Comparison of ENCODE assay signal across 3 cellular contexts in the genomic region with DNA sequence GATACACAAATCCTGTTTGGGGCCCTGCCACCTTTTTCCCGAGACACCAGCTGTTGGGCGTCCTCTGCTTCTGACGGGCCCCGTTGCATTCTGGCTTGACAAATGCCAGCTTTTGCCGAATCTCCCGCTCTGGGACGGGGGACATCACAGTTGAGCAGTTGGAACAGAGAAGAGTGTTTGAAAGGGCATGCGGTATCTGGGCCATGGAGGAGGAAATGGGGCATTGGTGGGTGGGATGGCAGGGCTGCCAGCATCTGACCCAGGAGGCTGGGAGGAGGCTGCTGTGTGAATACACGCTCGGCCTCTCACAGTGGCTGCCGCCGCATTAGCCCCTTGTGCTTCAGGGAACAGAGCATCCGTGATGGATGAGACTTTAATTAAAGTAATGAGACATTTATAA.
TF ChIP-seq lines count a peak whose summit lies in the region.

No MANE protein-coding gene starts in this region.

TF ChIP-seq in SK-N-SH, 30 proteins besides CTCF, POLR2A, EP300 and RAD21:
- TF ChIP-seq NFIC (IDR thresholded peaks at IDR 0.05; ENCODE audit: borderline replicate concordance) (no peak), YY1 (IDR thresholded peaks at IDR 0.05; ENCODE audit: low read depth) (no peak), POLR2AphosphoS5 (IDR thresholded peaks at IDR 0.05; ENCODE audit: low read depth, low read length) (no peak), SIN3A (IDR thresholded peaks at IDR 0.05; ENCODE audit: borderline replicate concordance, low read depth, low read length) (no peak), TEAD4 (IDR thresholded peaks at IDR 0.05; ENCODE audit: borderline replicate concordance, insufficient read depth) (no peak), EZH2phosphoT487 (IDR thresholded peaks at IDR 0.05; ENCODE audit: borderline replicate concordance, low read depth) (no peak), MXI1 (IDR thresholded peaks at IDR 0.05; ENCODE audit: low read depth, low read length) (no peak), SMC3 (IDR thresholded peaks at IDR 0.05; ENCODE audit: low read depth, low read length) (no peak), PBX3 (IDR thresholded peaks at IDR 0.05) (no peak), CHD2 (IDR thresholded peaks at IDR 0.05; ENCODE audit: low read length, partially characterized antibody) (no peak), FOXJ3 (CRISPR knock-in tag; IDR thresholded peaks at IDR 0.05) (no peak), USF2 (IDR thresholded peaks at IDR 0.05; ENCODE audit: borderline replicate concordance, low read depth, low read length) (no peak), GABPA (IDR thresholded peaks at IDR 0.05; ENCODE audit: low read depth) (no peak), IRF3 (IDR thresholded peaks at IDR 0.05; ENCODE audit: low read depth, low read length) (no peak), MEF2A (IDR thresholded peaks at IDR 0.05; ENCODE audit: borderline replicate concordance, low read depth) (no peak), FOXM1 (IDR thresholded peaks at IDR 0.05; ENCODE audit: low read depth) (no peak)
- TF ChIP-seq, protein P1, sequence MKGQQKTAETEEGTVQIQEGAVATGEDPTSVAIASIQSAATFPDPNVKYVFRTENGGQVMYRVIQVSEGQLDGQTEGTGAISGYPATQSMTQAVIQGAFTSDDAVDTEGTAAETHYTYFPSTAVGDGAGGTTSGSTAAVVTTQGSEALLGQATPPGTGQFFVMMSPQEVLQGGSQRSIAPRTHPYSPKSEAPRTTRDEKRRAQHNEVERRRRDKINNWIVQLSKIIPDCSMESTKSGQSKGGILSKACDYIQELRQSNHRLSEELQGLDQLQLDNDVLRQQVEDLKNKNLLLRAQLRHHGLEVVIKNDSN (IDR thresholded peaks at IDR 0.05; ENCODE audit: borderline replicate concordance, low read depth) = no peak
- TF ChIP-seq, protein P2, sequence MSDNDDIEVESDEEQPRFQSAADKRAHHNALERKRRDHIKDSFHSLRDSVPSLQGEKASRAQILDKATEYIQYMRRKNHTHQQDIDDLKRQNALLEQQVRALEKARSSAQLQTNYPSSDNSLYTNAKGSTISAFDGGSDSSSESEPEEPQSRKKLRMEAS (IDR thresholded peaks at IDR 0.05; ENCODE audit: low read depth) = no peak

TF ChIP-seq in SK-N-SH treated with all-trans-retinoic acid at 6 μM for 48 hours, 23 proteins besides CTCF, POLR2A, EP300 and RAD21:
- TF ChIP-seq OSR1 (CRISPR knock-in tag; IDR thresholded peaks at IDR 0.05) (no peak), ZC3H10 (CRISPR knock-in tag; IDR thresholded peaks at IDR 0.05) (no peak), ISL1 (CRISPR knock-in tag; IDR thresholded peaks at IDR 0.05) (no peak), ZNF565 (CRISPR knock-in tag; conservative IDR thresholded peaks at IDR 0.05; ENCODE audit: low read depth) (no peak), ESRRG (CRISPR knock-in tag; IDR thresholded peaks at IDR 0.05) (no peak), PPARA (CRISPR knock-in tag; IDR thresholded peaks at IDR 0.05; ENCODE audit: borderline replicate concordance) (no peak)
- TF ChIP-seq, protein P3, sequence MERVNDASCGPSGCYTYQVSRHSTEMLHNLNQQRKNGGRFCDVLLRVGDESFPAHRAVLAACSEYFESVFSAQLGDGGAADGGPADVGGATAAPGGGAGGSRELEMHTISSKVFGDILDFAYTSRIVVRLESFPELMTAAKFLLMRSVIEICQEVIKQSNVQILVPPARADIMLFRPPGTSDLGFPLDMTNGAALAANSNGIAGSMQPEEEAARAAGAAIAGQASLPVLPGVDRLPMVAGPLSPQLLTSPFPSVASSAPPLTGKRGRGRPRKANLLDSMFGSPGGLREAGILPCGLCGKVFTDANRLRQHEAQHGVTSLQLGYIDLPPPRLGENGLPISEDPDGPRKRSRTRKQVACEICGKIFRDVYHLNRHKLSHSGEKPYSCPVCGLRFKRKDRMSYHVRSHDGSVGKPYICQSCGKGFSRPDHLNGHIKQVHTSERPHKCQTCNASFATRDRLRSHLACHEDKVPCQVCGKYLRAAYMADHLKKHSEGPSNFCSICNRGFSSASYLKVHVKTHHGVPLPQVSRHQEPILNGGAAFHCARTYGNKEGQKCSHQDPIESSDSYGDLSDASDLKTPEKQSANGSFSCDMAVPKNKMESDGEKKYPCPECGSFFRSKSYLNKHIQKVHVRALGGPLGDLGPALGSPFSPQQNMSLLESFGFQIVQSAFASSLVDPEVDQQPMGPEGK (CRISPR knock-in tag; IDR thresholded peaks at IDR 0.05; ENCODE audit: borderline replicate concordance) = no peak

TF ChIP-seq in H1, 55 proteins besides CTCF, POLR2A, EP300 and RAD21:
- TF ChIP-seq ZNF274 (IDR thresholded peaks at IDR 0.05; ENCODE audit: borderline replicate concordance, extremely low read depth, low read length) = no peak
- TF ChIP-seq MAFK (IDR thresholded peaks at IDR 0.05; ENCODE audit: low read depth, low read length) = no peak
- no peak for TF ChIP-seq BRCA1 (IDR thresholded peaks at IDR 0.05; ENCODE audit: low read depth, low read length)
- TF ChIP-seq CHD7 (IDR thresholded peaks at IDR 0.05; ENCODE audit: insufficient replicate concordance, low read length) = no peak
- no peak for TF ChIP-seq EZH2 (IDR thresholded peaks at IDR 0.05; ENCODE audit: low read depth, low read length, severe bottlenecking)
- no peak for TF ChIP-seq SIRT6 (IDR thresholded peaks at IDR 0.05; ENCODE audit: low read length)
- no peak for TF ChIP-seq NRF1 (IDR thresholded peaks at IDR 0.05; ENCODE audit: low read depth, low read length)
- TF ChIP-seq TAF7 (optimal IDR thresholded peaks at IDR 0.05; ENCODE audit: borderline replicate concordance, low read depth, low read length) = no peak
- TF ChIP-seq USF2 (IDR thresholded peaks at IDR 0.05; ENCODE audit: low read length) = no peak
- TF ChIP-seq PHF8 (conservative IDR thresholded peaks at IDR 0.05; ENCODE audit: low read depth, low read length) = no peak
- TF ChIP-seq SRF (IDR thresholded peaks at IDR 0.05; ENCODE audit: low read depth, low read length) = no peak
- TF ChIP-seq CBX5 (IDR thresholded peaks at IDR 0.05; ENCODE audit: low read depth, low read length) = no peak
- no peak for TF ChIP-seq BCL11A (IDR thresholded peaks at IDR 0.05; ENCODE audit: low read depth in 2 of 2, low read length in 2 of 2)
